ENCODE assay signal across 16 cellular contexts in genomic region chr3:11211531-11212300, GRCh38. TPM values are rescaled to one million over a fixed set of nuclear protein-coding genes. Genes with fewer than 3 reads are reported as not detected.
A peak's percentile ranks its signal among the peaks of the same experiment; 100 is the strongest.
DNase-seq lines count a peak whose midpoint lies in the region; ATAC-seq, FAIRE-seq and TF ChIP-seq lines count a peak whose summit lies in the region.
"Had no signal": no experiment of that assay in that cellular context is flagged by ENCODE, and none has a peak within 500 bp of the region (broad histone marks: within the 10 kb centered on the region; RNA-seq: fewer than 3 reads in every experiment).

No MANE protein-coding gene starts in this region.

- TF ChIP-seq CTCF in Panc1 (IDR thresholded peaks at IDR 0.05), result no peak
- TF ChIP-seq CTCF in endothelial cell of umbilical vein (IDR thresholded peaks at IDR 0.05; ENCODE audit: extremely low read depth in 1 of 2, insufficient read depth in 1 of 2, low read depth in 1 of 2, low read length in 2 of 2), result peak in 1 of 2 donors; percentile 14
- TF ChIP-seq CTCF in retinal pigment epithelial cell (conservative IDR thresholded peaks at IDR 0.05; ENCODE audit: low read depth, low read length), result peak; percentile 30

- no peak overlapping the region for H3K4me2 ChIP-seq in endothelial cell of umbilical vein (ENCODE audit: insufficient read depth, low read length)

- peak; percentile 40 for FAIRE-seq in endothelial cell of umbilical vein (lab: Jason Lieb, UNC)
- FAIRE-seq: GM19239, islet of Langerhans had no signal

- no peaks in the 10 kb centered on the region for H3K9me3 Mint-ChIP-seq in activated T-cell treated with anti-CD3 and anti-CD28 coated beads, Interleukin-2, amount 50 U/mL, for 72 hours
- H3K9me3 Mint-ChIP-seq: activated CD4-positive, alpha-beta memory T cell treated with anti-CD3 and anti-CD28 coated beads for 36 hours; activated naive CD8-positive, alpha-beta T cell treated with anti-CD3 and anti-CD28 coated beads, Interleukin-2, amount 10 ng/mL, durations not matched to agents 7 days and 5 days had no signal

- POLR2A ChIA-PET in Panc1 (lab: Charles Lee) (no interaction called here), endothelial cell of umbilical vein (lab: Charles Lee) (interaction anchor here (0.8 to 1.6 kb wide), 2 partner anchors 11 to 14 kb away, joined by 3 to 4 read pairs; no protein-coding TSS in a partner anchor)

- no peak overlapping the region for H3K9ac ChIP-seq in endothelial cell of umbilical vein (replicated peaks; ENCODE audit: extremely low read depth, insufficient read depth, low read length)

- peaks cover 41% of the 10 kb centered on the region for H3K27me3 Mint-ChIP-seq in activated T-cell treated with anti-CD3 and anti-CD28 coated beads, Interleukin-2, amount 50 U/mL, for 72 hours (ENCODE audit: low read depth)

- CTCF ChIA-PET in Panc1 (lab: Charles Lee), result interaction anchor here (0.6 kb wide), 1 partner anchor 55 kb away, joined by 3 read pairs; no protein-coding TSS in a partner anchor
- CTCF ChIA-PET in endothelial cell of umbilical vein (lab: Charles Lee), result interaction anchor here (0.8 to 5.5 kb wide), 10 partner anchors 8 to 151 kb away, joined by 3 to 34 read pairs (median 4); partner anchors contain the start of gene HRH1

- dilution Hi-C loops in endothelial cell of umbilical vein (cut with MboI; ENCODE audit: extremely low pct_ligation_motif_present, low sequenced_read_pairs), result no loop called here

- no peaks in the 10 kb centered on the region for H3K36me3 Mint-ChIP-seq in activated T-cell treated with anti-CD3 and anti-CD28 coated beads, Interleukin-2, amount 50 U/mL, for 72 hours (ENCODE audit: insufficient read depth in 2 of 2)
- H3K36me3 Mint-ChIP-seq: activated CD4-positive, alpha-beta memory T cell treated with anti-CD3 and anti-CD28 coated beads for 36 hours; activated naive CD8-positive, alpha-beta T cell treated with anti-CD3 and anti-CD28 coated beads, Interleukin-2, amount 10 ng/mL, durations not matched to agents 7 days and 5 days had no signal

- no peaks in the 10 kb centered on the region for H3K27me3 ChIP-seq in Panc1 (ENCODE audit: control insufficient read depth, insufficient read depth, low read length)
- no peaks in the 10 kb centered on the region for H3K27me3 ChIP-seq in endothelial cell of umbilical vein (ENCODE audit: control insufficient read depth in 2 of 2, insufficient read depth in 2 of 2, low read length in 2 of 2)

- intact Hi-C loops in Panc1 (cut with micrococcal nuclease; ENCODE audit: unreplicated experiment), result no loop called here
- intact Hi-C loops in endothelial cell of umbilical vein (cut with micrococcal nuclease), result loop anchor here (1.0 to 10.0 kb wide), 2 partner anchors 9 to 457 kb away; no protein-coding TSS in a partner anchor

- H2AFZ ChIP-seq in endothelial cell of umbilical vein (ENCODE audit: low read depth, low read length), result no peak overlapping the region

- H4K20me1 ChIP-seq in endothelial cell of umbilical vein (replicated peaks; ENCODE audit: control insufficient read depth, extremely low read depth, insufficient read depth, low read length), result no peaks in the 10 kb centered on the region

- H3K27ac ChIP-seq in Panc1 (ENCODE audit: low read length) (no peak overlapping the region), endothelial cell of umbilical vein (ENCODE audit: insufficient read depth, low read depth, low read length) (peak overlapping the region; percentile 83)

- BruUV-seq in Panc1 (replicated peaks; lab: Mats Ljungman, UMichigan) (no TSS peak), endothelial cell of umbilical vein (replicated peaks; lab: Mats Ljungman, UMichigan) (no TSS peak)

- H3K9me3 ChIP-seq in Panc1 (ENCODE audit: control insufficient read depth, insufficient read depth, low read depth, low read length) (no peaks in the 10 kb centered on the region), endothelial cell of umbilical vein (replicated peaks; ENCODE audit: control insufficient read depth, insufficient read depth, low read length) (no peaks in the 10 kb centered on the region)

- ATAC-seq in Panc1 (peak; percentile 53; the same call in 1 of the 2 replicates), GM21360 (IDR thresholded peaks at IDR 0.05; ENCODE audit: unreplicated experiment) (no peak), GM21515 (IDR thresholded peaks at IDR 0.05; ENCODE audit: unreplicated experiment) (no peak)
- no peak for ATAC-seq in activated T-cell treated with anti-CD3 and anti-CD28 coated beads, Interleukin-2, amount 50 U/mL, for 72 hours (replicated peaks in 1 of 2)
- ATAC-seq: esophagus mucosa had no signal

- H3K4me3 ChIP-seq in Panc1 (ENCODE audit: low read depth in 2 of 2, low read length in 2 of 2), result no peak overlapping the region
- no peak overlapping the region for H3K4me3 ChIP-seq in endothelial cell of umbilical vein (replicated peaks in 1 of 3; ENCODE audit: insufficient read depth in 1 of 3, low read depth in 1 of 3, low read length in 3 of 3)
- H3K4me3 ChIP-seq in retinal pigment epithelial cell (ENCODE audit: low read length), result no peak overlapping the region

- H3K4me1 ChIP-seq in Panc1 (ENCODE audit: control insufficient read depth, insufficient read depth, low read length) (peaks cover 4% of the 10 kb centered on the region), endothelial cell of umbilical vein (ENCODE audit: control insufficient read depth, extremely low read depth, insufficient read depth, low read length) (peaks cover 48% of the 10 kb centered on the region)

- no peak overlapping the region for H3K4me3 Mint-ChIP-seq in activated T-cell treated with anti-CD3 and anti-CD28 coated beads, Interleukin-2, amount 50 U/mL, for 72 hours
- H3K4me3 Mint-ChIP-seq: activated CD4-positive, alpha-beta memory T cell treated with anti-CD3 and anti-CD28 coated beads for 36 hours; activated naive CD8-positive, alpha-beta T cell treated with anti-CD3 and anti-CD28 coated beads, Interleukin-2, amount 10 ng/mL, durations not matched to agents 7 days and 5 days had no signal

- no peaks in the 10 kb centered on the region for H3K9me1 ChIP-seq in endothelial cell of umbilical vein (replicated peaks; ENCODE audit: control insufficient read depth, extremely low read depth, insufficient read depth, low read length)

- H3K36me3 ChIP-seq in Panc1 (ENCODE audit: control insufficient read depth, insufficient read depth, low read length) (no peaks in the 10 kb centered on the region), endothelial cell of umbilical vein (ENCODE audit: control insufficient read depth in 2 of 2, extremely low read depth in 1 of 2, insufficient read depth in 2 of 2, low read length in 2 of 2) (peaks cover 0 to 2% of the 10 kb centered on the region in 2 experiments)

- in situ Hi-C loops in Panc1 (cut with HindIII; ENCODE audit: low pct_unique_long_range_greater_than_20kb, low sequenced_read_pairs), result no loop called here

- no peak for TF ChIP-seq POLR2A in endothelial cell of umbilical vein (IDR thresholded peaks at IDR 0.05; ENCODE audit: low read depth, low read length)

- no peak overlapping the region for H3K27ac Mint-ChIP-seq in activated T-cell treated with anti-CD3 and anti-CD28 coated beads, Interleukin-2, amount 50 U/mL, for 72 hours
- H3K27ac Mint-ChIP-seq: activated CD4-positive, alpha-beta memory T cell treated with anti-CD3 and anti-CD28 coated beads for 36 hours; activated naive CD8-positive, alpha-beta T cell treated with anti-CD3 and anti-CD28 coated beads, Interleukin-2, amount 10 ng/mL, durations not matched to agents 7 days and 5 days had no signal

- DNase-seq in AG20443 (ENCODE audit: low spot score) (peak; percentile 58), Panc1 (ENCODE audit: low read depth, low spot score) (no peak), endothelial cell of umbilical vein (ENCODE audit: low read depth, low spot score) (peak; percentile 35), retinal pigment epithelial cell (ENCODE audit: low read depth) (no peak)
- no peak for DNase-seq in activated naive CD4-positive, alpha-beta T cell (lab: John Stamatoyannopoulos, UW)
- DNase-seq in activated T-cell treated with anti-CD3 and anti-CD28 coated beads, Interleukin-2, amount 50 U/mL, for 72 hours, result no peak
- DNase-seq: activated CD4-positive, alpha-beta memory T cell treated with anti-CD3 and anti-CD28 coated beads for 36 hours; activated naive CD8-positive, alpha-beta T cell treated with anti-CD3 and anti-CD28 coated beads, Interleukin-2, amount 10 ng/mL, durations not matched to agents 7 days and 5 days; NCI-H526; stimulated activated CD4-positive, alpha-beta T cell treated with anti-CD3 and anti-CD28 coated beads, Interleukin-4, amount 100 ng/mL, for 1 hour; T-helper 1 cell had no signal

- H3K4me1 Mint-ChIP-seq in activated T-cell treated with anti-CD3 and anti-CD28 coated beads, Interleukin-2, amount 50 U/mL, for 72 hours (ENCODE audit: low read depth), result no peaks in the 10 kb centered on the region

- peaks cover 84% of the 10 kb centered on the region for H3K79me2 ChIP-seq in endothelial cell of umbilical vein (ENCODE audit: control insufficient read depth, insufficient read depth, low read length)

TF ChIP-seq in endothelial cell of umbilical vein, 7 proteins besides CTCF, POLR2A, EP300 and RAD21:
- no peak for TF ChIP-seq GATA2 (IDR thresholded peaks at IDR 0.05; ENCODE audit: insufficient read depth, insufficient read length, low read depth, low read length)
- no peak for TF ChIP-seq EZH2 (IDR thresholded peaks at IDR 0.05; ENCODE audit: borderline replicate concordance, low read depth, low read length, severe bottlenecking)
- TF ChIP-seq JUN (IDR thresholded peaks at IDR 0.05; ENCODE audit: borderline replicate concordance, insufficient read depth, insufficient read length, low read depth), result no peak
- TF ChIP-seq MAX (IDR thresholded peaks at IDR 0.05; ENCODE audit: insufficient read depth, insufficient read length), result no peak
TF ChIP-seq in endothelial cell of umbilical vein: peak in this region for 0.

RNA-seq across cellular contexts. Expression of gene HRH1, which starts 57.4 kb away (rescaled TPM):
- total RNA-seq in Panc1 (2021; ENCODE audit: unreplicated experiment), result 4.6 TPM
- polyA plus RNA-seq in Panc1 (2012; ENCODE audit: insufficient read length), result 4.9 TPM
- total RNA-seq in endothelial cell of umbilical vein, result 16.2 and 22.0 TPM in 2 replicates
- polyA plus RNA-seq in endothelial cell of umbilical vein, result 21.2 and 23.4 TPM in 2 replicates
- 13.6 and 15.2 TPM in 2 replicates for polyA plus RNA-seq in endothelial cell of umbilical vein (2011; cell fraction: cytosol; rRNA removed)
- 14.4 and 15.0 TPM in 2 replicates for polyA plus RNA-seq in endothelial cell of umbilical vein (2011; cell fraction: nucleus; rRNA removed)
- polyA plus RNA-seq in endothelial cell of umbilical vein (2012), result 13.6 and 15.6 TPM in 2 replicates
- polyA minus RNA-seq in endothelial cell of umbilical vein, result 54.7 and 62.5 TPM in 2 replicates
- 4.6 TPM for polyA minus RNA-seq in endothelial cell of umbilical vein (2011; cell fraction: cytosol; rRNA and poly(A)+ RNA removed)
- 21.1 and 24.5 TPM in 2 replicates for polyA minus RNA-seq in endothelial cell of umbilical vein (2011; cell fraction: nucleus; rRNA and poly(A)+ RNA removed)
- total RNA-seq in activated T-cell treated with anti-CD3 and anti-CD28 coated beads, Interleukin-2, amount 50 U/mL, for 72 hours, result 1 to 10 TPM; 4.6 TPM

Comparison
In these comparisons a context has a peak if more than half of its experiments do, and no peak if none do; other contexts are left out.
1. DNase-seq: peak in AG20443 (single experiment) and endothelial cell of umbilical vein (single experiment); none in Panc1 (single experiment), retinal pigment epithelial cell (single experiment), activated naive CD4-positive, alpha-beta T cell (0 of 4) and activated T-cell treated with anti-CD3 and anti-CD28 coated beads, Interleukin-2, amount 50 U/mL, for 72 hours (0 of 2).